1 cellular context compared by ENCODE assay signal in the genomic region with DNA sequence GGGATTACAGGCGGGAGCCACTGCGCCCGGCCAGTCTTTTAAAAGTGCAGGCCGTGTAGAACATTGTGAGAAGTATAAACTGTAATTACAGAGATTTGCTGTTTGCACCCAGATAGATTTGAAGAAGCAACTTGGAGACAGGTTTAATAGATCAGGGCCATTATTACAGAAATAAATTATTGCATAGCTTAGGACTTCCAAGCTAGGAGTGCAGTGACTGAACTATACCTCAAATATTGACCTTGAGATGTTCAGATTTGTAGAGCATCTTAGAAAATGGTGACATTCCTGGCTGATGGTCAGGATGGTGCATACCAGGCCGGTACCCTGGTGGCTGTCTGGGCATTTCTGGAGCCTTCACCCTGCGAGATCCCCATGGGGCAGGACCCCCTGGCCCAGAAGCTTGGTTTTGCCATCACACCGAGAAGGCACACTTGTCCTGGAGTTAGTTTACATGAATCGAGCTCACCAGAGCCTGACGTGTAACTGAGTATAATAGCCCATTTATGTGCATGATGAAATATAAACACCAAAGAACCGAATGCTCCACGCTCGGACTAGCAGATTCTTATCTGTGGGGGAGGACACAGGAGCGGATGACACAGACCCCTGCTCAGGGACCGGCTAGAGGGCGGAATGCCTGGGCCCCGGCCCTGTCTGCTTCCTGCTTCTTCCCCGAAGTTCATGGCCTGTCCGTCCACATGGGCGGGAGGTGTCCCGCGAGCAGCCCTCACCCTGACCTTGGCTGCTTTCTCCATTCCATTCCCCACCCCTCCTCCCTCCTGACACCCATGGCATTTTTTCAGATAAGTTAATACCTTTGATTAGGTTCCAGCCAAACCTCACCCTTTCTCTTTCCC.
TF ChIP-seq lines count a peak whose summit lies in the region.

No MANE protein-coding gene starts in this region.

TF ChIP-seq in PFSK-1, 5 proteins besides CTCF, POLR2A, EP300 and RAD21 (continued from another document):
- TF ChIP-seq, protein P1, sequence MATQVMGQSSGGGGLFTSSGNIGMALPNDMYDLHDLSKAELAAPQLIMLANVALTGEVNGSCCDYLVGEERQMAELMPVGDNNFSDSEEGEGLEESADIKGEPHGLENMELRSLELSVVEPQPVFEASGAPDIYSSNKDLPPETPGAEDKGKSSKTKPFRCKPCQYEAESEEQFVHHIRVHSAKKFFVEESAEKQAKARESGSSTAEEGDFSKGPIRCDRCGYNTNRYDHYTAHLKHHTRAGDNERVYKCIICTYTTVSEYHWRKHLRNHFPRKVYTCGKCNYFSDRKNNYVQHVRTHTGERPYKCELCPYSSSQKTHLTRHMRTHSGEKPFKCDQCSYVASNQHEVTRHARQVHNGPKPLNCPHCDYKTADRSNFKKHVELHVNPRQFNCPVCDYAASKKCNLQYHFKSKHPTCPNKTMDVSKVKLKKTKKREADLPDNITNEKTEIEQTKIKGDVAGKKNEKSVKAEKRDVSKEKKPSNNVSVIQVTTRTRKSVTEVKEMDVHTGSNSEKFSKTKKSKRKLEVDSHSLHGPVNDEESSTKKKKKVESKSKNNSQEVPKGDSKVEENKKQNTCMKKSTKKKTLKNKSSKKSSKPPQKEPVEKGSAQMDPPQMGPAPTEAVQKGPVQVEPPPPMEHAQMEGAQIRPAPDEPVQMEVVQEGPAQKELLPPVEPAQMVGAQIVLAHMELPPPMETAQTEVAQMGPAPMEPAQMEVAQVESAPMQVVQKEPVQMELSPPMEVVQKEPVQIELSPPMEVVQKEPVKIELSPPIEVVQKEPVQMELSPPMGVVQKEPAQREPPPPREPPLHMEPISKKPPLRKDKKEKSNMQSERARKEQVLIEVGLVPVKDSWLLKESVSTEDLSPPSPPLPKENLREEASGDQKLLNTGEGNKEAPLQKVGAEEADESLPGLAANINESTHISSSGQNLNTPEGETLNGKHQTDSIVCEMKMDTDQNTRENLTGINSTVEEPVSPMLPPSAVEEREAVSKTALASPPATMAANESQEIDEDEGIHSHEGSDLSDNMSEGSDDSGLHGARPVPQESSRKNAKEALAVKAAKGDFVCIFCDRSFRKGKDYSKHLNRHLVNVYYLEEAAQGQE (IDR thresholded peaks at IDR 0.05; ENCODE audit: insufficient read depth in 1 of 2, low read depth in 2 of 2, low read length in 2 of 2), result no peak
